In genomic region chr1:21829294-21829693, GRCh38 we compare ENCODE assay signal across 35 cellular contexts. TPM values are rescaled to one million over a fixed set of nuclear protein-coding genes. Genes with fewer than 3 reads are reported as not detected.
"Had no signal": no experiment of that assay in that cellular context is flagged by ENCODE, and none has a peak within 500 bp of the region (broad histone marks: within the 10 kb centered on the region; RNA-seq: fewer than 3 reads in every experiment).

No MANE protein-coding gene starts in this region.

- FAIRE-seq: astrocyte, bronchial epithelial cell had no signal

- H3K4me1 Mint-ChIP-seq: activated CD4-positive, alpha-beta memory T cell treated with anti-CD3 and anti-CD28 coated beads, Interleukin-2, amount 10 ng/mL, durations not matched to agents 7 days and 5 days; activated CD4-positive, alpha-beta T cell treated with anti-CD3 and anti-CD28 coated beads for 36 hours; activated CD4-positive, alpha-beta T cell treated with anti-CD3 and anti-CD28 coated beads, Interleukin-2, amount 10 ng/mL, durations not matched to agents 7 days and 5 days; activated T-helper 17 cell treated with anti-CD3 and anti-CD28 coated beads, Interleukin-2, amount 50 U/mL, for 72 hours; central memory CD8-positive, alpha-beta T cell had no signal

- DNase-seq: activated CD4-positive, alpha-beta memory T cell treated with anti-CD3 and anti-CD28 coated beads, Interleukin-2, amount 10 ng/mL, durations not matched to agents 7 days and 5 days; activated CD4-positive, alpha-beta T cell treated with anti-CD3 and anti-CD28 coated beads for 36 hours; activated CD4-positive, alpha-beta T cell treated with anti-CD3 and anti-CD28 coated beads, Interleukin-2, amount 10 ng/mL, durations not matched to agents 7 days and 5 days; activated CD4-positive, alpha-beta T cell treated with anti-CD3 and anti-CD28 coated beads, Interleukin-2, amount 50 U/mL, for 4 hours; activated CD4-positive, CD25-positive, alpha-beta regulatory T cell; activated CD4-positive, CD25-positive, alpha-beta regulatory T cell treated with anti-CD3 and anti-CD28 coated beads, Interleukin-2, amount 50 U/mL, for 72 hours; activated effector memory CD4-positive, alpha-beta T cell treated with Interleukin-2 at 50 U/mL for 16 hours; activated gamma-delta T cell treated with Interleukin-2 at 50 U/mL for 16 hours; activated naive CD4-positive, alpha-beta T cell treated with anti-CD3 and anti-CD28 coated beads, Interleukin-2, amount 50 U/mL, for 16 hours; activated naive CD4-positive, alpha-beta T cell treated with Interleukin-2 at 50 U/mL for 16 hours; activated T-cell treated with anti-CD3 and anti-CD28 coated beads, Interleukin-2, amount 50 U/mL, for 4 hours; amniotic stem cell; anterior cingulate cortex; brain microvascular endothelial cell; cortex of kidney; dermis blood vessel endothelial cell; effector CD4-positive, alpha-beta T cell; effector memory CD8-positive, alpha-beta T cell; esophagus squamous epithelium; foreskin melanocyte; T-helper 1 cell; T-helper 17 cell; T1000 had no signal

- H3K4me3 Mint-ChIP-seq: activated CD4-positive, alpha-beta memory T cell treated with anti-CD3 and anti-CD28 coated beads, Interleukin-2, amount 10 ng/mL, durations not matched to agents 7 days and 5 days; activated CD4-positive, alpha-beta T cell treated with anti-CD3 and anti-CD28 coated beads for 36 hours; activated CD4-positive, alpha-beta T cell treated with anti-CD3 and anti-CD28 coated beads, Interleukin-2, amount 10 ng/mL, durations not matched to agents 7 days and 5 days; activated naive CD8-positive, alpha-beta T cell; activated T-cell treated with anti-CD3 and anti-CD28 coated beads, Interleukin-2, amount 50 U/mL, for 4 hours; activated T-helper 17 cell treated with anti-CD3 and anti-CD28 coated beads, Interleukin-2, amount 50 U/mL, for 72 hours; central memory CD8-positive, alpha-beta T cell; effector memory CD8-positive, alpha-beta T cell; T-helper 17 cell; T-helper 2 cell treated with Interferon-gamma antibody and Interleukin-4, amounts not matched to agents 5 μg/mL and 100 μg/mL, for 36 hours had no signal

- H3K27me3 Mint-ChIP-seq: activated CD4-positive, alpha-beta memory T cell treated with anti-CD3 and anti-CD28 coated beads, Interleukin-2, amount 10 ng/mL, durations not matched to agents 7 days and 5 days; activated CD4-positive, alpha-beta T cell treated with anti-CD3 and anti-CD28 coated beads for 36 hours; activated CD4-positive, alpha-beta T cell treated with anti-CD3 and anti-CD28 coated beads, Interleukin-2, amount 10 ng/mL, durations not matched to agents 7 days and 5 days; activated naive CD8-positive, alpha-beta T cell; T-helper 17 cell had no signal

- H3K27ac ChIP-seq: brain microvascular endothelial cell, epithelial cell of prostate, esophagus squamous epithelium, gastroesophageal sphincter had no signal

- H3K27ac Mint-ChIP-seq: activated CD4-positive, alpha-beta memory T cell treated with anti-CD3 and anti-CD28 coated beads, Interleukin-2, amount 10 ng/mL, durations not matched to agents 7 days and 5 days; activated CD4-positive, alpha-beta T cell treated with anti-CD3 and anti-CD28 coated beads for 36 hours; activated CD4-positive, alpha-beta T cell treated with anti-CD3 and anti-CD28 coated beads, Interleukin-2, amount 10 ng/mL, durations not matched to agents 7 days and 5 days; activated naive CD8-positive, alpha-beta T cell; activated T-helper 17 cell treated with anti-CD3 and anti-CD28 coated beads, Interleukin-2, amount 50 U/mL, for 72 hours; effector memory CD8-positive, alpha-beta T cell; T-helper 17 cell; T-helper 2 cell treated with Interferon-gamma antibody and Interleukin-4, amounts not matched to agents 5 μg/mL and 100 μg/mL, for 36 hours had no signal

- H3K4me3 ChIP-seq: esophagus squamous epithelium, gastroesophageal sphincter had no signal

- H3K27me3 ChIP-seq: brain microvascular endothelial cell, esophagus squamous epithelium, gastroesophageal sphincter had no signal

- H3K4me1 ChIP-seq: gastroesophageal sphincter had no signal

RNA-seq across cellular contexts. Expression of gene LDLRAD2, which starts 17.2 kb away (rescaled TPM):
- total RNA-seq: activated CD4-positive, alpha-beta memory T cell treated with anti-CD3 and anti-CD28 coated beads, Interleukin-2, amount 10 ng/mL, durations not matched to agents 7 days and 5 days; activated CD4-positive, alpha-beta T cell treated with anti-CD3 and anti-CD28 coated beads, Interleukin-2, amount 10 ng/mL, durations not matched to agents 7 days and 5 days; activated T-helper 17 cell treated with anti-CD3 and anti-CD28 coated beads, Interleukin-2, amount 50 U/mL, for 72 hours; bronchial epithelial cell; cerebellum; esophagus squamous epithelium; fibroblast of lung; fibroblast of villous mesenchyme; glomerular endothelial cell; T-helper 17 cell had no signal
